14 cellular contexts compared by ENCODE assay signal in genomic region chr6:132188865-132189264, GRCh38.
DNase-seq lines count a peak whose midpoint lies in the region; ATAC-seq and TF ChIP-seq lines count a peak whose summit lies in the region.
"Had no signal": no experiment of that assay in that cellular context is flagged by ENCODE, and none has a peak within 500 bp of the region (broad histone marks: within the 10 kb centered on the region; RNA-seq: fewer than 3 reads in every experiment).

No MANE protein-coding gene starts in this region.

- H3K9ac ChIP-seq in SK-N-SH, result peak overlapping the region; percentile 20; the same call in 1 of the 2 replicates

- no peak for TF ChIP-seq RAD21 in SK-N-SH (IDR thresholded peaks at IDR 0.05; ENCODE audit: low read length)

- no TSS peak for BruUV-seq in A673 (replicated peaks; lab: Mats Ljungman, UMichigan)

- ATAC-seq in HG02938 (IDR thresholded peaks at IDR 0.05; ENCODE audit: unreplicated experiment) (no peak), HG03135 (IDR thresholded peaks at IDR 0.05; ENCODE audit: unreplicated experiment) (no peak)
- ATAC-seq: natural killer cell had no signal

- H3K27me3 ChIP-seq in A673 (replicated peaks; ENCODE audit: insufficient read depth, low read depth, low read length, poor library complexity) (no peaks in the 10 kb centered on the region), SK-N-SH (ENCODE audit: insufficient read depth) (no peaks in the 10 kb centered on the region)
- H3K27me3 ChIP-seq: adrenal gland, sigmoid colon, upper lobe of left lung had no signal

- H4K20me1 ChIP-seq in SK-N-SH (ENCODE audit: insufficient read depth), result no peaks in the 10 kb centered on the region

- DNase-seq in A673 (ENCODE audit: low spot score), result peak; percentile 70
- peak; percentile 51 for DNase-seq in HFFc6
- DNase-seq in SK-N-SH, result no peak
- DNase-seq in fibroblast of villous mesenchyme (ENCODE audit: low read depth), result peak; percentile 72
- no peak for DNase-seq in SIG-M5 (lab: John Stamatoyannopoulos, UW)
- DNase-seq in occipital lobe (lab: John Stamatoyannopoulos, UW), result no peak
- DNase-seq: adrenal gland, natural killer cell, NCI-H2029, PC-9, sigmoid colon, upper lobe of left lung had no signal

- H3K9me3 ChIP-seq in A673 (ENCODE audit: low read depth, low read length, poor library complexity, severe bottlenecking) (no peaks in the 10 kb centered on the region), SK-N-SH (no peaks in the 10 kb centered on the region)
- H3K9me3 ChIP-seq: adrenal gland, sigmoid colon, upper lobe of left lung had no signal

- no peaks in the 10 kb centered on the region for H3K27me3 Mint-ChIP-seq in HFFc6 (ENCODE audit: insufficient read depth)

- intact Hi-C loops in A673 (cut with micrococcal nuclease; ENCODE audit: unreplicated experiment), result no loop called here

- CTCF ChIA-PET in A673 (lab: Charles Lee), result no interaction called here
- CTCF ChIA-PET in SK-N-SH (lab: Yijun Ruan, JAX), result no interaction called here

- H3K27ac Mint-ChIP-seq in HFFc6, result peak overlapping the region; percentile 78
- H3K27ac Mint-ChIP-seq: natural killer cell had no signal

- H3K9me2 ChIP-seq in SK-N-SH, result no peaks in the 10 kb centered on the region

- H3K79me2 ChIP-seq in SK-N-SH (ENCODE audit: insufficient read depth), result no peaks in the 10 kb centered on the region

- TF ChIP-seq CTCF in A673 (conservative IDR thresholded peaks at IDR 0.05; ENCODE audit: low read depth, low read length), result no peak
- no peak; the same call in 1 of the 2 replicates for TF ChIP-seq CTCF in HFFc6 (IDR thresholded peaks at IDR 0.05)
- TF ChIP-seq CTCF in SK-N-SH (IDR thresholded peaks at IDR 0.05), result no peak
- no peak for TF ChIP-seq CTCF in fibroblast of villous mesenchyme (IDR thresholded peaks at IDR 0.05; ENCODE audit: insufficient read depth, low read depth, low read length)

- H3K4me1 Mint-ChIP-seq in HFFc6 (ENCODE audit: low read depth), result peaks cover 40% of the 10 kb centered on the region
- H3K4me1 Mint-ChIP-seq: natural killer cell had no signal

- TF ChIP-seq EP300 in SK-N-SH (IDR thresholded peaks at IDR 0.05; ENCODE audit: borderline replicate concordance in 1 of 2, low read depth in 1 of 2, low read length in 1 of 2), result peak in 1 of 2 experiments; percentile 48; a peak in 1 of 4 replicates

- H3K4me2 ChIP-seq in SK-N-SH, result peak overlapping the region; percentile 42; the same call in 1 of the 2 replicates
- H3K4me2 ChIP-seq: PC-9 had no signal

- H3K4me3 ChIP-seq in A673 (ENCODE audit: low read depth, low read length, poor library complexity, severe bottlenecking) (no peak overlapping the region), SK-N-SH (ENCODE audit: low read depth in 2 of 2, low read length in 1 of 2) (no peak overlapping the region), fibroblast of villous mesenchyme (ENCODE audit: low read depth, low read length) (no peak overlapping the region)
- H3K4me3 ChIP-seq: adrenal gland, PC-9, sigmoid colon, upper lobe of left lung had no signal

- peak overlapping the region; percentile 64 for H2AFZ ChIP-seq in SK-N-SH (ENCODE audit: low read depth)
- H2AFZ ChIP-seq: PC-9 had no signal

- H3K9me3 Mint-ChIP-seq in HFFc6, result peaks cover 5% of the 10 kb centered on the region; the same call in 1 of the 2 replicates
- H3K9me3 Mint-ChIP-seq: natural killer cell had no signal

- H3K27ac ChIP-seq in A673 (ENCODE audit: low read depth, low read length, poor library complexity, severe bottlenecking) (no peak overlapping the region), SK-N-SH (ENCODE audit: low read depth in 2 of 2, low read length in 1 of 2) (peak overlapping the region in 1 of 2 experiments; percentile 93; a peak in 2 of 4 replicates)
- H3K27ac ChIP-seq: adrenal gland, PC-9, upper lobe of left lung had no signal

- H3K36me3 ChIP-seq in A673 (ENCODE audit: insufficient read depth, low read length, poor library complexity, severe bottlenecking), result no peaks in the 10 kb centered on the region
- peaks cover 0 to 3% of the 10 kb centered on the region in 2 experiments for H3K36me3 ChIP-seq in SK-N-SH (replicated peaks in 1 of 2; ENCODE audit: control insufficient read depth in 1 of 2, insufficient read depth in 2 of 2, low read length in 1 of 2)
- H3K36me3 ChIP-seq: adrenal gland, sigmoid colon, upper lobe of left lung had no signal

- peaks cover 12% of the 10 kb centered on the region for H3K36me3 Mint-ChIP-seq in HFFc6 (ENCODE audit: low read depth)
- H3K36me3 Mint-ChIP-seq: natural killer cell had no signal

- peaks cover 15% of the 10 kb centered on the region for H3K4me1 ChIP-seq in A673 (ENCODE audit: insufficient read depth, low read length, poor library complexity, severe bottlenecking)
- H3K4me1 ChIP-seq in SK-N-SH (ENCODE audit: control insufficient read depth in 1 of 2, insufficient read depth in 2 of 2, low read depth in 1 of 2, low read length in 1 of 2), result peaks cover 0 to 19% of the 10 kb centered on the region in 2 experiments; a peak in 2 of 4 replicates
- H3K4me1 ChIP-seq: adrenal gland, upper lobe of left lung had no signal

- H3K4me3 Mint-ChIP-seq in HFFc6, result peak overlapping the region; percentile 41
- H3K4me3 Mint-ChIP-seq: natural killer cell had no signal

- POLR2A ChIA-PET in A673 (lab: Charles Lee; ENCODE audit: low non-redundant PET) (no interaction called here), SK-N-SH (lab: Yijun Ruan, JAX) (interaction anchor here (0.7 kb wide), 1 partner anchor 9 kb away, joined by 3 read pairs; no protein-coding TSS in a partner anchor)

- peaks cover 37% of the 10 kb centered on the region for H3F3A ChIP-seq in SK-N-SH (replicated peaks; ENCODE audit: insufficient read depth)

- 5% methylated on average over 1 of the region's 1 CpG for WGBS in SK-N-SH (ENCODE audit: low lambda C conversion rate)

TF ChIP-seq in SK-N-SH, 30 proteins besides CTCF, POLR2A, EP300 and RAD21:
- TF ChIP-seq FOSL2 (IDR thresholded peaks at IDR 0.05; ENCODE audit: borderline replicate concordance, low read depth), result peak; percentile 79
- peak; percentile 58; the same call in 1 of the 2 replicates for TF ChIP-seq RXRA (IDR thresholded peaks at IDR 0.05; ENCODE audit: borderline replicate concordance, low read depth)
- TF ChIP-seq JUND (IDR thresholded peaks at IDR 0.05), result peak; percentile 74
- TF ChIP-seq MEF2A (IDR thresholded peaks at IDR 0.05; ENCODE audit: borderline replicate concordance, low read depth), result peak; percentile 36; the same call in 1 of the 2 replicates
- TF ChIP-seq TCF12 (IDR thresholded peaks at IDR 0.05), result peak; percentile 69
- no peak for TF ChIP-seq EZH2phosphoT487 (IDR thresholded peaks at IDR 0.05; ENCODE audit: borderline replicate concordance, low read depth)
- no peak for TF ChIP-seq SIN3A (IDR thresholded peaks at IDR 0.05; ENCODE audit: borderline replicate concordance, low read depth, low read length)
- no peak for TF ChIP-seq TAF1 (IDR thresholded peaks at IDR 0.05; ENCODE audit: borderline replicate concordance, low read depth, low read length)
- peak; percentile 31; the same call in 1 of the 2 replicates for TF ChIP-seq TEAD4 (IDR thresholded peaks at IDR 0.05; ENCODE audit: borderline replicate concordance, insufficient read depth)
- peak; percentile 8; the same call in 1 of the 2 replicates for TF ChIP-seq NFIC (IDR thresholded peaks at IDR 0.05; ENCODE audit: borderline replicate concordance)
- TF ChIP-seq PBX3 (IDR thresholded peaks at IDR 0.05), result peak; percentile 45

Comparison
In these comparisons a context has a peak if more than half of its experiments do, and no peak if none do; other contexts are left out.
1. DNase-seq: peak in A673 (single experiment), HFFc6 (single experiment) and fibroblast of villous mesenchyme (single experiment); none in SK-N-SH (single experiment), SIG-M5 (single experiment) and occipital lobe (single experiment).